Comparison of ENCODE assay signal across 28 cellular contexts in the genomic region with DNA sequence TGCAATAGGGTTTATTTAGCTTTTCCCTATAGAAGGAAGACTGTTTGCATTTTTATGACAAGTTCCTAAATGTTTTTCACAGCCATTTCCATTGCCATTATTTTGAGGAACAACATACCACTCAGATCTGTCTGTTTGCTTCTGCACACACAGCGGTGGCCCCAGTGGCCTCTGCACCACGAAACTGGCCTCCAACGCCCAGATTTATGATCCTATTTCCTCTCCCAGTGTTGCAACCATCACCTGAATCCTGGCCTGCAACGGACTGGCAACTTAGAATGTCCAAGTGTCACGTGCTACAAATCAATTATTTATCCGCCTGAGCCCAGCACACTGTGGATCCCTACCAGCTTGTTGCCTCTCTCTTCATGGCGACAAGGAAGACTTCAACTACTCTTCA. TPM values are rescaled to one million over a fixed set of nuclear protein-coding genes. Genes with fewer than 3 reads are reported as not detected.
"Had no signal": no experiment of that assay in that cellular context is flagged by ENCODE, and none has a peak within 500 bp of the region (broad histone marks: within the 10 kb centered on the region; RNA-seq: fewer than 3 reads in every experiment).

No MANE protein-coding gene starts in this region.

- H3K27ac ChIP-seq: neural progenitor cell, ovary, parathyroid adenoma, psoas muscle, right lobe of liver, spleen, suprapubic skin, testis, tibial artery, upper lobe of right lung had no signal

- H3K36me3 ChIP-seq: neural progenitor cell, ovary, right lobe of liver, sigmoid colon, spleen, suprapubic skin, tibial artery, transverse colon, upper lobe of right lung, uterus had no signal

- H3K4me3 ChIP-seq: neural progenitor cell, ovary, psoas muscle, right lobe of liver, sigmoid colon, smooth muscle cell, spleen, suprapubic skin, testis, tibial artery, transverse colon, upper lobe of right lung, uterus had no signal

- DNase-seq: natural killer cell; occipital lobe; ovary; posterior cingulate gyrus; psoas muscle; right cardiac atrium; right lobe of liver; sigmoid colon; spleen; stimulated activated CD4-positive, alpha-beta T cell treated with anti-CD3 and anti-CD28 coated beads, Interleukin-12 subunit alpha, Interleukin-12 subunit beta, amount 100 ng/mL, for 4 hours; stimulated activated CD4-positive, alpha-beta T cell treated with anti-CD3 and anti-CD28 coated beads, Interleukin-1b, Interleukin-23, amount 100 ng/mL, for 48 hours; stimulated activated CD4-positive, alpha-beta T cell treated with anti-CD3 and anti-CD28 coated beads, Interleukin-4, amount 100 ng/mL, for 1 hour; stimulated activated CD4-positive, alpha-beta T cell treated with anti-CD3 and anti-CD28 coated beads, Interleukin-4, amount 100 ng/mL, for 4 hours; stimulated activated CD8-positive, alpha-beta memory T cell treated with anti-CD3 and anti-CD28 coated beads, Interleukin-4, amount 100 ng/mL, for 48 hours; stimulated activated naive CD4-positive, alpha-beta T cell; stimulated activated naive CD8-positive, alpha-beta T cell treated with anti-CD3 and anti-CD28 coated beads, Interleukin-15, amount 100 ng/mL, for 72 hours; stimulated activated naive CD8-positive, alpha-beta T cell treated with anti-CD3 and anti-CD28 coated beads, Interleukin-15, Interleukin-2, amounts not matched to agents 100 U/mL and 50 U/mL, for 24 hours; substantia nigra; testis; tibial artery; transverse colon; upper lobe of right lung; uterus had no signal

- H3K27me3 ChIP-seq: ovary, right lobe of liver, sigmoid colon, suprapubic skin, testis, tibial artery, transverse colon, upper lobe of right lung, uterus had no signal

- ATAC-seq: natural killer cell; psoas muscle; right cardiac atrium; stimulated activated memory B cell treated with anti-CD40 and anti-IgM and Interleukin-4, amounts not matched to agents 10 μg/mL and 1 μg/mL and 100 μg/mL, for 72 hours; stimulated activated naive CD8-positive, alpha-beta T cell treated with anti-CD3 and anti-CD28 coated beads, Interleukin-15, amount 100 ng/mL, for 72 hours; stimulated activated naive CD8-positive, alpha-beta T cell treated with anti-CD3 and anti-CD28 coated beads, Interleukin-15, Interleukin-2, amounts not matched to agents 100 U/mL and 50 U/mL, for 24 hours; upper lobe of right lung had no signal

- H3K4me1 ChIP-seq: neural progenitor cell, parathyroid adenoma, psoas muscle, right lobe of liver, spleen, testis had no signal

- H3K9me3 ChIP-seq: ovary, psoas muscle, right lobe of liver, sigmoid colon, spleen, suprapubic skin, testis, tibial artery, transverse colon, upper lobe of right lung, uterus had no signal

RNA-seq across cellular contexts. Expression of a gene that starts 9.2 kb away (rescaled TPM):
- total RNA-seq: natural killer cell, smooth muscle cell had no signal
